Comparison of ENCODE assay signal across 17 cellular contexts in the genomic region with DNA sequence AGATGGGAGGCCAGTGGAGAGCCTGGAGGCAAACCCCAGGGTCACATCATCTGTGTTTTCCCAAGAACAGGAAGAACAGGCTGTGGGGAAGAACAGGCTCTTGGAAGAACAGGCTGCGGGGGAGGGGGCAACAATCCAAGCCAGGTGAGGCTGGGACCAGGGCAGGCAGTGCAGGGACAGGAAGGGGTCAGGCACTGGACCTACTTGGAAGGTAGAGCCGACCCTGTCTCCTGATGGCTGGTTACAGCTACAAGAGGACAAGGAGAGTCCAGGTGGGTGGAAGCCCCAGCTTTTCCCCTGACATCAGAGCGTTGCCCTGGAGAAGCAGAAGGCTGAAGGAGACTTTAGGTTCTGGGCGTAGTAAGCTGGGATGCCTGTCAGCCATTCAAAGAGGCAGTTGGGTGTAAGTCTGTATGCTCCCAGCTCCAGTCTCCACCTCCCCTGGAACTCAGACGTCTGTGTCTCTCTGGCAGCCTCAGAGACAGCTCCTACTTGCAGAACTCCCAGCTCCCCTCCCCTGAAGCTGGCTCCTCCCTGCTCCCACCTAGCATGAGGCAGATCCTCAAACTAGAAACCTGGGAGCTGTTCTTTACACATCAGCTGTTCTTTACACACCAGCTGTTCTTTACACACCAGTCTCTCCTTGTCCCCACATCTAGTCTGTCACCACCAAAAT.
DNase-seq lines count a peak whose midpoint lies in the region; ATAC-seq and TF ChIP-seq lines count a peak whose summit lies in the region.
"Had no signal": no experiment of that assay in that cellular context is flagged by ENCODE, and none has a peak within 500 bp of the region (broad histone marks: within the 10 kb centered on the region; RNA-seq: fewer than 3 reads in every experiment).

No MANE protein-coding gene starts in this region.

- H4K20me1 ChIP-seq in PC-3 (ENCODE audit: low read length) (no peaks in the 10 kb centered on the region), neural progenitor cell (ENCODE audit: low read depth) (no peaks in the 10 kb centered on the region)

- H3K36me3 Mint-ChIP-seq in endothelial cell (ENCODE audit: low read depth, unreplicated experiment) (peaks cover 5% of the 10 kb centered on the region), neural progenitor cell (peaks cover 4% of the 10 kb centered on the region)

- ATAC-seq in PC-3 (peak; percentile 55), heart right ventricle (no peak)
- ATAC-seq: naive thymus-derived CD4-positive, alpha-beta T cell had no signal

- no peaks in the 10 kb centered on the region for H3K9me3 Mint-ChIP-seq in endothelial cell (ENCODE audit: unreplicated experiment)
- no peaks in the 10 kb centered on the region for H3K9me3 Mint-ChIP-seq in neural progenitor cell
- H3K9me3 Mint-ChIP-seq: naive thymus-derived CD4-positive, alpha-beta T cell had no signal

- H3K9ac ChIP-seq in PC-3 (ENCODE audit: low read length) (no peak overlapping the region), neural progenitor cell (no peak overlapping the region), colonic mucosa (ENCODE audit: low read depth in 2 of 2, low read length in 2 of 2) (no peak overlapping the region)

- peak overlapping the region; percentile 11 for H3K27ac Mint-ChIP-seq in endothelial cell (ENCODE audit: unreplicated experiment)
- H3K27ac Mint-ChIP-seq in neural progenitor cell: peak overlapping the region; percentile 14
- H3K27ac Mint-ChIP-seq: B cell had no signal

- no peak overlapping the region for H2AFZ ChIP-seq in PC-3 (ENCODE audit: low read length)
- H2AFZ ChIP-seq in neural progenitor cell (replicated peaks): no peak overlapping the region

- H3K4me1 Mint-ChIP-seq in endothelial cell (ENCODE audit: unreplicated experiment): peaks cover 11% of the 10 kb centered on the region
- H3K4me1 Mint-ChIP-seq in neural progenitor cell: peaks cover 51% of the 10 kb centered on the region
- H3K4me1 Mint-ChIP-seq: B cell had no signal

- WGBS in heart right ventricle, 2 donors: 81 to 83% methylated on average over 5 of the region's 5 CpGs

- H3K9me3 ChIP-seq in PC-3 (ENCODE audit: low read length): no peaks in the 10 kb centered on the region
- H3K9me3 ChIP-seq in neural progenitor cell (ENCODE audit: low read depth): no peaks in the 10 kb centered on the region
- no peaks in the 10 kb centered on the region for H3K9me3 ChIP-seq in heart right ventricle
- H3K9me3 ChIP-seq in colonic mucosa: no peaks in the 10 kb centered on the region

- no peak overlapping the region for H3K4me3 ChIP-seq in PC-3 (ENCODE audit: low read length)
- no peak overlapping the region for H3K4me3 ChIP-seq in neural progenitor cell
- no peak overlapping the region for H3K4me3 ChIP-seq in heart right ventricle
- no peak overlapping the region for H3K4me3 ChIP-seq in colonic mucosa
- H3K4me3 ChIP-seq: dorsolateral prefrontal cortex had no signal

- H3K4me3 Mint-ChIP-seq in endothelial cell (ENCODE audit: unreplicated experiment) (no peak overlapping the region), neural progenitor cell (no peak overlapping the region)
- H3K4me3 Mint-ChIP-seq: B cell; naive thymus-derived CD4-positive, alpha-beta T cell had no signal

- H3K27ac ChIP-seq in PC-3 (ENCODE audit: low read length) (no peak overlapping the region), neural progenitor cell (no peak overlapping the region), heart right ventricle (no peak overlapping the region), colonic mucosa (no peak overlapping the region)
- H3K27ac ChIP-seq: dorsolateral prefrontal cortex, WERI-Rb-1 had no signal

- CTCF ChIA-PET in PC-3 (lab: Charles Lee): no interaction called here

- H3K36me3 ChIP-seq in PC-3 (ENCODE audit: low read depth, low read length) (no peaks in the 10 kb centered on the region), neural progenitor cell (no peaks in the 10 kb centered on the region), heart right ventricle (peaks cover 0 to 16% (median 0%) of the 10 kb centered on the region in 9 donors), colonic mucosa (no peaks in the 10 kb centered on the region)
- H3K36me3 ChIP-seq: WERI-Rb-1 had no signal

- H3K27me3 Mint-ChIP-seq in endothelial cell (ENCODE audit: unreplicated experiment): peaks cover 9% of the 10 kb centered on the region
- peaks cover 5% of the 10 kb centered on the region for H3K27me3 Mint-ChIP-seq in neural progenitor cell (ENCODE audit: insufficient read depth, low read depth)
- H3K27me3 Mint-ChIP-seq: B cell; naive thymus-derived CD4-positive, alpha-beta T cell had no signal

- H3F3A ChIP-seq in PC-3 (ENCODE audit: low read length, unreplicated experiment) (no peaks in the 10 kb centered on the region), neural progenitor cell (ENCODE audit: low read depth) (no peaks in the 10 kb centered on the region)

- TF ChIP-seq CTCF in PC-3 (conservative IDR thresholded peaks at IDR 0.05; ENCODE audit: low read depth, low read length) (no peak), endothelial cell (IDR thresholded peaks at IDR 0.05; ENCODE audit: unreplicated experiment) (no peak), neural progenitor cell (IDR thresholded peaks at IDR 0.05) (no peak), heart right ventricle (IDR thresholded peaks at IDR 0.05) (no peak), GM13977 (IDR thresholded peaks at IDR 0.05; ENCODE audit: extremely low read depth, insufficient read depth, missing control alignments) (no peak), colonic mucosa (IDR thresholded peaks at IDR 0.05) (no peak)

- POLR2A ChIA-PET in PC-3 (lab: Charles Lee; ENCODE audit: unreplicated experiment): no interaction called here

- H3K79me2 ChIP-seq in PC-3 (ENCODE audit: low read length) (no peaks in the 10 kb centered on the region), neural progenitor cell (ENCODE audit: low read depth) (no peaks in the 10 kb centered on the region)

- BruUV-seq in PC-3 (replicated peaks; lab: Mats Ljungman, UMichigan): no TSS peak

- DNase-seq in DMS53 (lab: John Stamatoyannopoulos, UW) (peak; percentile 65), PC-3 (peak; percentile 63), endothelial cell (ENCODE audit: low spot score) (no peak), neural progenitor cell (ENCODE audit: low spot score) (no peak), heart right ventricle (no peak), GM13977 (ENCODE audit: low spot score) (no peak), colonic mucosa (no peak)
- no peak for DNase-seq in activated CD4-positive, CD25-positive, alpha-beta regulatory T cell treated with anti-CD3 and anti-CD28 coated beads, Interleukin-2, amount 50 U/mL, for 72 hours
- DNase-seq: activated gamma-delta T cell treated with Interleukin-2 at 50 U/mL for 16 hours; KG1; naive thymus-derived CD4-positive, alpha-beta T cell; NCI-H1436; NCI-H510A; SW 1271; WERI-Rb-1 had no signal

- in situ Hi-C loops in GM13977 (cut with MboI; ENCODE audit: low pct_unique_long_range_greater_than_20kb, low sequenced_read_pairs, unreplicated experiment): no loop called here

- intact Hi-C loops in PC-3 (cut with micrococcal nuclease): no loop called here
- intact Hi-C loops in heart right ventricle (cut with DNase I): no loop called here
- intact Hi-C loops in colonic mucosa (cut with DNase I): no loop called here

- H3K27me3 ChIP-seq in PC-3 (ENCODE audit: low read length) (no peaks in the 10 kb centered on the region), neural progenitor cell (no peaks in the 10 kb centered on the region), heart right ventricle (no peaks in the 10 kb centered on the region), colonic mucosa (no peaks in the 10 kb centered on the region)
- H3K27me3 ChIP-seq: dorsolateral prefrontal cortex had no signal

- no peaks in the 10 kb centered on the region for H3K9me2 ChIP-seq in PC-3 (replicated peaks; ENCODE audit: low read length)

- H3K4me1 ChIP-seq in PC-3 (ENCODE audit: insufficient read depth, low read length): peaks cover 13% of the 10 kb centered on the region
- no peaks in the 10 kb centered on the region for H3K4me1 ChIP-seq in neural progenitor cell
- peaks cover 0 to 20% (median 7%) of the 10 kb centered on the region in 9 donors for H3K4me1 ChIP-seq in heart right ventricle
- no peaks in the 10 kb centered on the region for H3K4me1 ChIP-seq in colonic mucosa

- peak overlapping the region; percentile 51 for H3K4me2 ChIP-seq in PC-3 (ENCODE audit: low read length)
- no peak overlapping the region for H3K4me2 ChIP-seq in neural progenitor cell

Comparison
In these comparisons a context has a peak if more than half of its experiments do, and no peak if none do; other contexts are left out.
1. DNase-seq: peak in DMS53 (single experiment) and PC-3 (single experiment); none in endothelial cell (single experiment), neural progenitor cell (single experiment), activated CD4-positive, CD25-positive, alpha-beta regulatory T cell treated with anti-CD3 and anti-CD28 coated beads, Interleukin-2, amount 50 U/mL, for 72 hours (single experiment), heart right ventricle (0 of 2), GM13977 (single experiment) and colonic mucosa (single experiment).